ENCODE assay signal across 1 cellular context in the genomic region with DNA sequence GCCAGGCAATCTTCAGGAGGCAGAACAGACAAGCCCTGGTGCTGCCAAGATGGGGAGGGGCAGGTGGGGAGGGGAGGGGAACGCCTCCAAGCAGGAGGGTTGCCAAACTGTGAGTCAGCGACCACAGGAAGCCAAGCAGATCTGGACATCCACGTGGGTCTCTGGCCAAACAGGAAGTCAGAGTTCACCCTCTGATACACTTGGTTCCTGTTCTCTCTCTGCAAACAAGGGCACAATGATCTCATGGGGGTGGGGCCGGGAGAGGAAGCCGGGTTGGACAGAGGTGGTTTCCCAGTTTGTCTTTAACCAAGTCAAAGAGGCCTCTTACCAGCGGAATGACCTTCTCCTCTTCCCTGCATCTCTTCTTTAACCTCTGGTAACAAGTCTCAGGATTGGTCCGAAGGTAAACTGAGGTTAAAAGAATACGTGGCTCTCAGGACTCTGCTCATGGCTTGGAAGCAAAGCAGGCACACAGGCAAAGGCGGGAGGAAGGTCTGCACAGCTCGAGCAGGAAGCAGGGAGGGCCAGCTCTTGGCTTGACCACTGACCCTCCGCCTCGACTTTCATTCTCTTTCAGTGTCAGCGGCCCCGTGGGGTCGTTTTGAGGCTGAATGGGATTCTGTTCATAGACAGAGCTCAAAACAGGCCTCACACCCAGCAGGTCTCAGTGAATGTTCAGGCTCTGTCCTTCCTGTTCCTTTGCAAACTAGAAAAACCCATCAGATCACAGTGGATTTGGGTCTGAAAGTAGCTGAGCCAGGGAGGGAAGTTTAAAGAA.
TF ChIP-seq lines count a peak whose summit lies in the region.

No MANE protein-coding gene starts in this region.

TF ChIP-seq in A549, 52 proteins besides CTCF, POLR2A, EP300 and RAD21 (continued from another document):
- TF ChIP-seq E2F6 (IDR thresholded peaks at IDR 0.05; ENCODE audit: borderline replicate concordance, low read depth) (peak; percentile 44; the same call in 1 of the 2 replicates), PHF8 (IDR thresholded peaks at IDR 0.05; ENCODE audit: borderline replicate concordance, low read depth) (no peak), ESRRA (IDR thresholded peaks at IDR 0.05; ENCODE audit: borderline replicate concordance, low read length) (0 out of 2 replicates have a peak, but pooled peaks have one; percentile 55), RARB (CRISPR knock-in tag; IDR thresholded peaks at IDR 0.05) (no peak), KDM1A (IDR thresholded peaks at IDR 0.05; ENCODE audit: low read depth) (no peak), EHMT2 (IDR thresholded peaks at IDR 0.05; ENCODE audit: low read depth) (no peak), ZSCAN20 (CRISPR knock-in tag; IDR thresholded peaks at IDR 0.05) (peak; percentile 72; the same call in 1 of the 2 replicates), EHF (CRISPR knock-in tag; IDR thresholded peaks at IDR 0.05) (peak; percentile 54; the same call in 1 of the 2 replicates), TFCP2L1 (CRISPR knock-in tag; IDR thresholded peaks at IDR 0.05) (0 out of 2 replicates have a peak, but pooled peaks have one; percentile 35), USF2 (IDR thresholded peaks at IDR 0.05) (peak; percentile 54), CHD4 (IDR thresholded peaks at IDR 0.05; ENCODE audit: borderline replicate concordance) (no peak), HES2 (IDR thresholded peaks at IDR 0.05) (no peak), ZNF302 (CRISPR knock-in tag; IDR thresholded peaks at IDR 0.05) (peak; percentile 59; the same call in 1 of the 2 replicates), JUN (IDR thresholded peaks at IDR 0.05) (peak; percentile 75 to 82; a peak in 3 of 5 replicates), HOXB5 (CRISPR knock-in tag; IDR thresholded peaks at IDR 0.05) (no peak; the same call in 1 of the 2 replicates), CBX8 (IDR thresholded peaks at IDR 0.05) (no peak), SMC3 (IDR thresholded peaks at IDR 0.05) (peak; percentile 40; the same call in 2 of the 3 replicates), ZFP36 (IDR thresholded peaks at IDR 0.05; ENCODE audit: borderline replicate concordance, partially characterized antibody) (no peak), GATA3 (IDR thresholded peaks at IDR 0.05; ENCODE audit: borderline replicate concordance) (peak; percentile 89), ELK1 (IDR thresholded peaks at IDR 0.05; ENCODE audit: low read depth, low read length) (no peak), RCOR1 (IDR thresholded peaks at IDR 0.05; ENCODE audit: low read depth, low read length) (no peak), RNF2 (IDR thresholded peaks at IDR 0.05; ENCODE audit: borderline replicate concordance, low read depth) (no peak), NFE2L2 (conservative IDR thresholded peaks at IDR 0.05; ENCODE audit: low read length) (no peak), FOSB (CRISPR knock-in tag; IDR thresholded peaks at IDR 0.05) (peak; percentile 47; the same call in 1 of the 2 replicates), BHLHE40 (IDR thresholded peaks at IDR 0.05; ENCODE audit: low read depth, low read length) (peak; percentile 18; the same call in 1 of the 2 replicates)
- TF ChIP-seq, protein P1, sequence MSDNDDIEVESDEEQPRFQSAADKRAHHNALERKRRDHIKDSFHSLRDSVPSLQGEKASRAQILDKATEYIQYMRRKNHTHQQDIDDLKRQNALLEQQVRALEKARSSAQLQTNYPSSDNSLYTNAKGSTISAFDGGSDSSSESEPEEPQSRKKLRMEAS (IDR thresholded peaks at IDR 0.05) = peak; percentile 97
- TF ChIP-seq, protein P2, sequence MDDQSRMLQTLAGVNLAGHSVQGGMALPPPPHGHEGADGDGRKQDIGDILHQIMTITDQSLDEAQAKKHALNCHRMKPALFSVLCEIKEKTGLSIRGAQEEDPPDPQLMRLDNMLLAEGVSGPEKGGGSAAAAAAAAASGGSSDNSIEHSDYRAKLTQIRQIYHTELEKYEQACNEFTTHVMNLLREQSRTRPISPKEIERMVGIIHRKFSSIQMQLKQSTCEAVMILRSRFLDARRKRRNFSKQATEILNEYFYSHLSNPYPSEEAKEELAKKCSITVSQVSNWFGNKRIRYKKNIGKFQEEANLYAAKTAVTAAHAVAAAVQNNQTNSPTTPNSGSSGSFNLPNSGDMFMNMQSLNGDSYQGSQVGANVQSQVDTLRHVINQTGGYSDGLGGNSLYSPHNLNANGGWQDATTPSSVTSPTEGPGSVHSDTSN (IDR thresholded peaks at IDR 0.05) = 0 out of 2 replicates have a peak, but pooled peaks have one; percentile 49
- TF ChIP-seq, protein P3, sequence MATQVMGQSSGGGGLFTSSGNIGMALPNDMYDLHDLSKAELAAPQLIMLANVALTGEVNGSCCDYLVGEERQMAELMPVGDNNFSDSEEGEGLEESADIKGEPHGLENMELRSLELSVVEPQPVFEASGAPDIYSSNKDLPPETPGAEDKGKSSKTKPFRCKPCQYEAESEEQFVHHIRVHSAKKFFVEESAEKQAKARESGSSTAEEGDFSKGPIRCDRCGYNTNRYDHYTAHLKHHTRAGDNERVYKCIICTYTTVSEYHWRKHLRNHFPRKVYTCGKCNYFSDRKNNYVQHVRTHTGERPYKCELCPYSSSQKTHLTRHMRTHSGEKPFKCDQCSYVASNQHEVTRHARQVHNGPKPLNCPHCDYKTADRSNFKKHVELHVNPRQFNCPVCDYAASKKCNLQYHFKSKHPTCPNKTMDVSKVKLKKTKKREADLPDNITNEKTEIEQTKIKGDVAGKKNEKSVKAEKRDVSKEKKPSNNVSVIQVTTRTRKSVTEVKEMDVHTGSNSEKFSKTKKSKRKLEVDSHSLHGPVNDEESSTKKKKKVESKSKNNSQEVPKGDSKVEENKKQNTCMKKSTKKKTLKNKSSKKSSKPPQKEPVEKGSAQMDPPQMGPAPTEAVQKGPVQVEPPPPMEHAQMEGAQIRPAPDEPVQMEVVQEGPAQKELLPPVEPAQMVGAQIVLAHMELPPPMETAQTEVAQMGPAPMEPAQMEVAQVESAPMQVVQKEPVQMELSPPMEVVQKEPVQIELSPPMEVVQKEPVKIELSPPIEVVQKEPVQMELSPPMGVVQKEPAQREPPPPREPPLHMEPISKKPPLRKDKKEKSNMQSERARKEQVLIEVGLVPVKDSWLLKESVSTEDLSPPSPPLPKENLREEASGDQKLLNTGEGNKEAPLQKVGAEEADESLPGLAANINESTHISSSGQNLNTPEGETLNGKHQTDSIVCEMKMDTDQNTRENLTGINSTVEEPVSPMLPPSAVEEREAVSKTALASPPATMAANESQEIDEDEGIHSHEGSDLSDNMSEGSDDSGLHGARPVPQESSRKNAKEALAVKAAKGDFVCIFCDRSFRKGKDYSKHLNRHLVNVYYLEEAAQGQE (IDR thresholded peaks at IDR 0.05) = no peak
